In genomic region chr16:79770244-79771064, GRCh38 we compare ENCODE assay signal across 8 cellular contexts.
A peak's percentile ranks its signal among the peaks of the same experiment; 100 is the strongest.
DNase-seq lines count a peak whose midpoint lies in the region; ATAC-seq and TF ChIP-seq lines count a peak whose summit lies in the region.

No MANE protein-coding gene starts in this region.

- peaks cover 33% of the 10 kb centered on the region for H3K27me3 Mint-ChIP-seq in activated naive CD8-positive, alpha-beta T cell treated with anti-CD3 and anti-CD28 coated beads, Interleukin-2, amount 50 U/mL, for 24 hours

- ATAC-seq in GM21786 (IDR thresholded peaks at IDR 0.05; ENCODE audit: unreplicated experiment): peak; percentile 98
- peak; percentile 81 for ATAC-seq in SK-N-SH treated with all-trans-retinoic acid at 6 μM for 48 hours
- ATAC-seq in activated naive CD8-positive, alpha-beta T cell treated with anti-CD3 and anti-CD28 coated beads, Interleukin-2, amount 50 U/mL, for 24 hours: peak; percentile 93
- ATAC-seq in Right ventricle myocardium inferior: peak; percentile 99
- peak; percentile 91 for ATAC-seq in omental fat pad (ENCODE audit: low FRiP score)

- H3K27me3 ChIP-seq in testis: no peaks in the 10 kb centered on the region

- no peak for TF ChIP-seq CTCF in omental fat pad (IDR thresholded peaks at IDR 0.05)
- TF ChIP-seq CTCF in testis (IDR thresholded peaks at IDR 0.05): no peak

- H3K4me1 ChIP-seq in testis: peaks cover 17% of the 10 kb centered on the region

- H3K36me3 ChIP-seq in testis (ENCODE audit: low read depth, missing control alignments): no peaks in the 10 kb centered on the region

- peak overlapping the region; percentile 26 for H3K27ac Mint-ChIP-seq in activated naive CD8-positive, alpha-beta T cell treated with anti-CD3 and anti-CD28 coated beads, Interleukin-2, amount 50 U/mL, for 24 hours

- DNase-seq in DMS53 (lab: John Stamatoyannopoulos, UW) (peak; percentile 94), LHCN-M2 (ENCODE audit: low read depth) (peak; percentile 83), Right ventricle myocardium inferior (ENCODE audit: missing footprints) (peak; percentile 94), omental fat pad (ENCODE audit: low spot score) (peak; percentile 49), testis (peak; percentile 96)
- DNase-seq in activated naive CD8-positive, alpha-beta T cell treated with anti-CD3 and anti-CD28 coated beads, Interleukin-2, amount 50 U/mL, for 24 hours: peak; percentile 54

- intact Hi-C loops in Right ventricle myocardium inferior (cut with DNase I) (loop anchor here (10.0 kb wide), 1 partner anchor 314 kb away; no protein-coding TSS in a partner anchor), testis (cut with DNase I; ENCODE audit: low total_unique reads) (no loop called here)

- H3K4me3 Mint-ChIP-seq in activated naive CD8-positive, alpha-beta T cell treated with anti-CD3 and anti-CD28 coated beads, Interleukin-2, amount 50 U/mL, for 24 hours: peak overlapping the region; percentile 76

- peak overlapping the region; percentile 84 to 87 for H3K27ac ChIP-seq in testis

- no peak for TF ChIP-seq POLR2A in testis (IDR thresholded peaks at IDR 0.05)

- H3K4me1 Mint-ChIP-seq in activated naive CD8-positive, alpha-beta T cell treated with anti-CD3 and anti-CD28 coated beads, Interleukin-2, amount 50 U/mL, for 24 hours: peaks cover 17% of the 10 kb centered on the region

- no peaks in the 10 kb centered on the region for H3K36me3 Mint-ChIP-seq in activated naive CD8-positive, alpha-beta T cell treated with anti-CD3 and anti-CD28 coated beads, Interleukin-2, amount 50 U/mL, for 24 hours (ENCODE audit: low read depth)

- no peaks in the 10 kb centered on the region for H3K9me3 ChIP-seq in testis

- no peaks in the 10 kb centered on the region for H3K9me3 Mint-ChIP-seq in activated naive CD8-positive, alpha-beta T cell treated with anti-CD3 and anti-CD28 coated beads, Interleukin-2, amount 50 U/mL, for 24 hours

- WGBS in testis, 2 donors: 0% methylated on average over 45 to 59 of the region's 59 CpGs

- peak overlapping the region; percentile 48 to 65 for H3K4me3 ChIP-seq in testis

TF ChIP-seq in SK-N-SH treated with all-trans-retinoic acid at 6 μM for 48 hours, 23 proteins besides CTCF, POLR2A, EP300 and RAD21:
- TF ChIP-seq CSDC2 (CRISPR knock-in tag; IDR thresholded peaks at IDR 0.05): no peak
- no peak for TF ChIP-seq OSR1 (CRISPR knock-in tag; IDR thresholded peaks at IDR 0.05)

Comparison
In these comparisons a context has a peak if more than half of its experiments do, and no peak if none do; other contexts are left out.
1. Peak in every context shown above with its lines: DNase-seq, ATAC-seq, H3K4me3 ChIP-seq and H3K27ac ChIP-seq.